Comparison of ENCODE assay signal across 39 cellular contexts in genomic region chr21:46014828-46015227, GRCh38.
"Had no signal": no experiment of that assay in that cellular context is flagged by ENCODE, and none has a peak within 500 bp of the region (broad histone marks: within the 10 kb centered on the region; RNA-seq: fewer than 3 reads in every experiment).

No MANE protein-coding gene starts in this region.

- DNase-seq: activated effector memory CD4-positive, alpha-beta T cell treated with anti-CD3 and anti-CD28 coated beads, Interleukin-2, amount 50 U/mL, for 16 hours; activated effector memory CD4-positive, alpha-beta T cell treated with Interleukin-2 at 50 U/mL for 16 hours; activated gamma-delta T cell; activated gamma-delta T cell treated with Interleukin-2 at 50 U/mL for 16 hours; activated naive CD4-positive, alpha-beta T cell; activated naive CD4-positive, alpha-beta T cell treated with anti-CD3 and anti-CD28 coated beads for 36 hours; activated naive CD4-positive, alpha-beta T cell treated with anti-CD3 and anti-CD28 coated beads, Interleukin-2, amount 10 ng/mL, durations not matched to agents 7 days and 5 days; activated naive CD4-positive, alpha-beta T cell treated with anti-CD3 and anti-CD28 coated beads, Interleukin-2, amount 50 U/mL, for 16 hours; activated naive CD4-positive, alpha-beta T cell treated with Interleukin-2 at 50 U/mL for 16 hours; activated naive CD8-positive, alpha-beta T cell treated with anti-CD3 and anti-CD28 coated beads for 36 hours; activated naive CD8-positive, alpha-beta T cell treated with anti-CD3 and anti-CD28 coated beads, Interleukin-2, amount 10 ng/mL, durations not matched to agents 7 days and 5 days; activated naive CD8-positive, alpha-beta T cell treated with anti-CD3 and anti-CD28 coated beads, Interleukin-2, amount 50 U/mL, for 24 hours; activated T-cell treated with anti-CD3 and anti-CD28 coated beads, Interleukin-2, amount 50 U/mL, for 1 hour; activated T-cell treated with anti-CD3 and anti-CD28 coated beads, Interleukin-2, amount 50 U/mL, for 24 hours; activated T-cell treated with anti-CD3 and anti-CD28 coated beads, Interleukin-2, amount 50 U/mL, for 4 hours; activated T-cell treated with anti-CD3 and anti-CD28 coated beads, Interleukin-2, amount 50 U/mL, for 48 hours; activated T-cell treated with anti-CD3 and anti-CD28 coated beads, Interleukin-2, amount 50 U/mL, for 72 hours; adrenal gland; amniotic stem cell; amygdala; anterior cingulate cortex; aorta; body of pancreas; brain microvascular endothelial cell; caudate nucleus; central memory CD4-positive, alpha-beta T cell; cerebellar nuclear complex had no signal

- H3K4me1 Mint-ChIP-seq: activated naive CD4-positive, alpha-beta T cell treated with anti-CD3 and anti-CD28 coated beads, Interleukin-2, amount 10 ng/mL, durations not matched to agents 7 days and 5 days; activated naive CD4-positive, alpha-beta T cell treated with anti-CD3 and anti-CD28 coated beads, Interleukin-2, amount 50 U/mL, for 24 hours; activated naive CD8-positive, alpha-beta T cell treated with anti-CD3 and anti-CD28 coated beads for 36 hours; activated naive CD8-positive, alpha-beta T cell treated with anti-CD3 and anti-CD28 coated beads, Interleukin-2, amount 10 ng/mL, durations not matched to agents 7 days and 5 days; activated T-helper 17 cell treated with anti-CD3 and anti-CD28 coated beads, Interleukin-2, amount 50 U/mL, for 72 hours; brain; central memory CD8-positive, alpha-beta T cell had no signal

- H3K9me3 Mint-ChIP-seq: activated naive CD4-positive, alpha-beta T cell treated with anti-CD3 and anti-CD28 coated beads for 36 hours; activated naive CD4-positive, alpha-beta T cell treated with anti-CD3 and anti-CD28 coated beads, Interleukin-2, amount 10 ng/mL, durations not matched to agents 7 days and 5 days; activated naive CD4-positive, alpha-beta T cell treated with anti-CD3 and anti-CD28 coated beads, Interleukin-2, amount 50 U/mL, for 24 hours; activated naive CD4-positive, alpha-beta T cell treated with anti-CD3 and anti-CD28 coated beads, Interleukin-2, amount 50 U/mL, for 72 hours; activated naive CD8-positive, alpha-beta T cell treated with anti-CD3 and anti-CD28 coated beads for 36 hours; activated naive CD8-positive, alpha-beta T cell treated with anti-CD3 and anti-CD28 coated beads, Interleukin-2, amount 10 ng/mL, durations not matched to agents 7 days and 5 days; activated naive CD8-positive, alpha-beta T cell treated with anti-CD3 and anti-CD28 coated beads, Interleukin-2, amount 50 U/mL, for 24 hours; activated T-cell treated with anti-CD3 and anti-CD28 coated beads, Interleukin-2, amount 50 U/mL, for 24 hours; activated T-cell treated with anti-CD3 and anti-CD28 coated beads, Interleukin-2, amount 50 U/mL, for 4 hours; activated T-cell treated with anti-CD3 and anti-CD28 coated beads, Interleukin-2, amount 50 U/mL, for 72 hours; activated T-helper 1 cell treated with anti-CD3 and anti-CD28 coated beads, Interleukin-12 subunit alpha, Interleukin-12 subunit beta, Interleukin-2, Interleukin-4 antibody, amounts not matched to agents 30 ng/mL and 10 ng/mL and 1 ng/mL, durations not matched to agents 14 hours and 24 hours and 36 hours; activated T-helper 17 cell treated with anti-CD3 and anti-CD28 coated beads, Interleukin-2, amount 50 U/mL, for 72 hours; activated T-helper 2 cell treated with anti-CD3 and anti-CD28 coated beads, Interferon-gamma antibody, Interleukin-2, Interleukin-4, amounts not matched to agents 10 μg/mL and 5 μg/mL and 100 μg/mL, durations not matched to agents 14 hours and 24 hours and 36 hours; central memory CD8-positive, alpha-beta T cell had no signal

- H3K27ac Mint-ChIP-seq: activated naive CD4-positive, alpha-beta T cell treated with anti-CD3 and anti-CD28 coated beads for 36 hours; activated naive CD4-positive, alpha-beta T cell treated with anti-CD3 and anti-CD28 coated beads, Interleukin-2, amount 10 ng/mL, durations not matched to agents 7 days and 5 days; activated naive CD4-positive, alpha-beta T cell treated with anti-CD3 and anti-CD28 coated beads, Interleukin-2, amount 50 U/mL, for 24 hours; activated naive CD4-positive, alpha-beta T cell treated with anti-CD3 and anti-CD28 coated beads, Interleukin-2, amount 50 U/mL, for 72 hours; activated naive CD8-positive, alpha-beta T cell; activated naive CD8-positive, alpha-beta T cell treated with anti-CD3 and anti-CD28 coated beads for 36 hours; activated naive CD8-positive, alpha-beta T cell treated with anti-CD3 and anti-CD28 coated beads, Interleukin-2, amount 10 ng/mL, durations not matched to agents 7 days and 5 days; activated naive CD8-positive, alpha-beta T cell treated with anti-CD3 and anti-CD28 coated beads, Interleukin-2, amount 50 U/mL, for 24 hours; activated T-cell treated with anti-CD3 and anti-CD28 coated beads, Interleukin-2, amount 50 U/mL, for 24 hours; activated T-cell treated with anti-CD3 and anti-CD28 coated beads, Interleukin-2, amount 50 U/mL, for 72 hours; activated T-helper 1 cell treated with anti-CD3 and anti-CD28 coated beads, Interleukin-12 subunit alpha, Interleukin-12 subunit beta, Interleukin-2, Interleukin-4 antibody, amounts not matched to agents 30 ng/mL and 10 ng/mL and 1 ng/mL, durations not matched to agents 14 hours and 24 hours and 36 hours; activated T-helper 17 cell treated with anti-CD3 and anti-CD28 coated beads, Interleukin-2, amount 50 U/mL, for 72 hours; activated T-helper 2 cell treated with anti-CD3 and anti-CD28 coated beads, Interferon-gamma antibody, Interleukin-2, Interleukin-4, amounts not matched to agents 10 μg/mL and 5 μg/mL and 100 μg/mL, durations not matched to agents 14 hours and 24 hours and 36 hours; brain had no signal

- H3K27ac ChIP-seq: adrenal gland, ascending aorta, body of pancreas, brain microvascular endothelial cell, breast epithelium, cardiac muscle cell had no signal

- H3K4me3 ChIP-seq: adrenal gland, ascending aorta, body of pancreas, breast epithelium, cardiac muscle cell had no signal

- H3K36me3 Mint-ChIP-seq: activated naive CD4-positive, alpha-beta T cell treated with anti-CD3 and anti-CD28 coated beads, Interleukin-2, amount 10 ng/mL, durations not matched to agents 7 days and 5 days; activated naive CD4-positive, alpha-beta T cell treated with anti-CD3 and anti-CD28 coated beads, Interleukin-2, amount 50 U/mL, for 24 hours; activated naive CD4-positive, alpha-beta T cell treated with anti-CD3 and anti-CD28 coated beads, Interleukin-2, amount 50 U/mL, for 72 hours; activated naive CD8-positive, alpha-beta T cell; activated naive CD8-positive, alpha-beta T cell treated with anti-CD3 and anti-CD28 coated beads for 36 hours; activated naive CD8-positive, alpha-beta T cell treated with anti-CD3 and anti-CD28 coated beads, Interleukin-2, amount 10 ng/mL, durations not matched to agents 7 days and 5 days; brain had no signal

- FAIRE-seq: bronchial epithelial cell had no signal

- H3K27me3 ChIP-seq: ascending aorta, body of pancreas, brain microvascular endothelial cell, breast epithelium, cardiac muscle cell had no signal

- H3K9me3 ChIP-seq: adrenal gland, ascending aorta, body of pancreas, breast epithelium had no signal

- H3K36me3 ChIP-seq: adrenal gland, ascending aorta, brain microvascular endothelial cell, breast epithelium, cardiac muscle cell had no signal

- H3K4me1 ChIP-seq: adrenal gland, ascending aorta, body of pancreas, breast epithelium had no signal

- ATAC-seq: activated naive CD4-positive, alpha-beta T cell treated with anti-CD3 and anti-CD28 coated beads, Interleukin-2, amount 50 U/mL, for 72 hours; activated naive CD8-positive, alpha-beta T cell treated with anti-CD3 and anti-CD28 coated beads, Interleukin-2, amount 50 U/mL, for 24 hours; activated T-cell treated with anti-CD3 and anti-CD28 coated beads, Interleukin-2, amount 50 U/mL, for 4 hours; activated T-cell treated with anti-CD3 and anti-CD28 coated beads, Interleukin-2, amount 50 U/mL, for 72 hours; activated T-helper 17 cell treated with anti-CD3 and anti-CD28 coated beads, Interleukin-2, amount 50 U/mL, for 72 hours; body of pancreas had no signal

- H3K4me3 Mint-ChIP-seq: activated naive CD4-positive, alpha-beta T cell treated with anti-CD3 and anti-CD28 coated beads for 36 hours; activated naive CD4-positive, alpha-beta T cell treated with anti-CD3 and anti-CD28 coated beads, Interleukin-2, amount 10 ng/mL, durations not matched to agents 7 days and 5 days; activated naive CD4-positive, alpha-beta T cell treated with anti-CD3 and anti-CD28 coated beads, Interleukin-2, amount 50 U/mL, for 24 hours; activated naive CD8-positive, alpha-beta T cell; activated naive CD8-positive, alpha-beta T cell treated with anti-CD3 and anti-CD28 coated beads for 36 hours; activated naive CD8-positive, alpha-beta T cell treated with anti-CD3 and anti-CD28 coated beads, Interleukin-2, amount 10 ng/mL, durations not matched to agents 7 days and 5 days; activated naive CD8-positive, alpha-beta T cell treated with anti-CD3 and anti-CD28 coated beads, Interleukin-2, amount 50 U/mL, for 24 hours; activated T-cell treated with anti-CD3 and anti-CD28 coated beads, Interleukin-2, amount 50 U/mL, for 24 hours; activated T-cell treated with anti-CD3 and anti-CD28 coated beads, Interleukin-2, amount 50 U/mL, for 4 hours; activated T-cell treated with anti-CD3 and anti-CD28 coated beads, Interleukin-2, amount 50 U/mL, for 72 hours; activated T-helper 1 cell treated with anti-CD3 and anti-CD28 coated beads, Interleukin-12 subunit alpha, Interleukin-12 subunit beta, Interleukin-2, Interleukin-4 antibody, amounts not matched to agents 30 ng/mL and 10 ng/mL and 1 ng/mL, durations not matched to agents 14 hours and 24 hours and 36 hours; activated T-helper 17 cell treated with anti-CD3 and anti-CD28 coated beads, Interleukin-2, amount 50 U/mL, for 72 hours; brain; central memory CD8-positive, alpha-beta T cell had no signal
